In the genomic region with DNA sequence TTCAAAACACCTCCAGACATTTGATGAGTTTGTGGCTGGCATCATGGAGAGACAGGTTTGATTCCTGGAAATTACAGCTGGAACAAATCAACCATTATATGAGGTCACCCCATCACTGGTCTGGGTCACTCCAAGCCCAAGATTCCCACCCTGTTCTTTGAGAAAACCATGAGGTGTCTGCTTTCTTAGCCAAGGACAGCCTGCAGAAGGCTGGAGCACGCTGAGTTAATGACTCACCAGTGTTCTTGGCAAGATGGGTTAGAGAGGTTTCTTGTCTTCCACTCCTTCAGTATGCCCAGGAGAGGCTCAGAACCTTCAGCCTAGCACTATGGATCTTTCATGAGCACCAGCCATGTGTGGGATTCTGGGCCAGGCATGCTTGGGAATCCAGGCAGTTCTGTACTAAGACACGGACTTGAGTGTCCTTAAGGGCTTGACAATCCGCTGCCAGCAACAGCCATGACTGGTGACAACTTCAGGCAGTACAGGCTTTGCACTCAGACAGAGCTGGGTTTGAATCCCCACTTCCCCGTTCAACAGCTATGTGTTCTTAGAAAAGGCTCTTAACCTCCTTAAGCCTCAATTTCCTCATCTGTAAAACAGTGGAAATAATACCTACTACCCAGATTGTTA, we compare ENCODE assay signal across 11 cellular contexts. TPM values are rescaled to one million over a fixed set of nuclear protein-coding genes. Genes with fewer than 3 reads are reported as not detected.
A peak's percentile ranks its signal among the peaks of the same experiment; 100 is the strongest.
DNase-seq lines count a peak whose midpoint lies in the region; ATAC-seq, FAIRE-seq and TF ChIP-seq lines count a peak whose summit lies in the region.
"Had no signal": no experiment of that assay in that cellular context is flagged by ENCODE, and none has a peak within 500 bp of the region (broad histone marks: within the 10 kb centered on the region; RNA-seq: fewer than 3 reads in every experiment).

No MANE protein-coding gene starts in this region.

- H3K36me3 Mint-ChIP-seq in activated T-cell treated with anti-CD3 and anti-CD28 coated beads, Interleukin-2, amount 50 U/mL, for 72 hours (ENCODE audit: insufficient read depth in 2 of 2), result no peaks in the 10 kb centered on the region

- H3K27me3 ChIP-seq in WERI-Rb-1 (ENCODE audit: insufficient read depth, low read depth, severe bottlenecking) (no peaks in the 10 kb centered on the region), gastrocnemius medialis (no peaks in the 10 kb centered on the region)

- no peak overlapping the region for H3K4me3 Mint-ChIP-seq in activated T-cell treated with anti-CD3 and anti-CD28 coated beads, Interleukin-2, amount 50 U/mL, for 72 hours
- H3K4me3 Mint-ChIP-seq: activated T-cell treated with anti-CD3 and anti-CD28 coated beads, Interleukin-2, amount 50 U/mL, for 4 hours; dendritic cell treated with granulocyte-macrophage colony-stimulating factor and Interleukin-4, amounts not matched to agents 40 ng/mL and 50 ng/mL, for 4 days had no signal

- ATAC-seq in gastrocnemius medialis, result peak; percentile 68 to 81
- ATAC-seq in HG03045 (IDR thresholded peaks at IDR 0.05; ENCODE audit: unreplicated experiment), result no peak
- ATAC-seq in GM18867 (IDR thresholded peaks at IDR 0.05; ENCODE audit: unreplicated experiment), result no peak
- no peak for ATAC-seq in activated T-cell treated with anti-CD3 and anti-CD28 coated beads, Interleukin-2, amount 50 U/mL, for 72 hours (replicated peaks in 1 of 2)
- ATAC-seq: activated T-cell treated with anti-CD3 and anti-CD28 coated beads, Interleukin-2, amount 50 U/mL, for 4 hours had no signal

- peaks cover 0 to 4% of the 10 kb centered on the region in 2 donors for H3K4me1 ChIP-seq in gastrocnemius medialis

- H3K4me1 Mint-ChIP-seq in activated T-cell treated with anti-CD3 and anti-CD28 coated beads, Interleukin-2, amount 50 U/mL, for 72 hours (ENCODE audit: low read depth), result peaks cover 28% of the 10 kb centered on the region

- peak; percentile 58 for FAIRE-seq in H54 (lab: Jason Lieb, UNC)

- H3K4me3 ChIP-seq in WERI-Rb-1 (ENCODE audit: low read depth, low read length) (no peak overlapping the region), foreskin fibroblast (ENCODE audit: low read depth in 1 of 2, low read length in 2 of 2) (no peak overlapping the region), gastrocnemius medialis (no peak overlapping the region)

- no peaks in the 10 kb centered on the region for H3K9me3 Mint-ChIP-seq in activated T-cell treated with anti-CD3 and anti-CD28 coated beads, Interleukin-2, amount 50 U/mL, for 72 hours
- H3K9me3 Mint-ChIP-seq: activated T-cell treated with anti-CD3 and anti-CD28 coated beads, Interleukin-2, amount 50 U/mL, for 4 hours; dendritic cell treated with granulocyte-macrophage colony-stimulating factor and Interleukin-4, amounts not matched to agents 40 ng/mL and 50 ng/mL, for 4 days had no signal

- H3K27ac ChIP-seq in WERI-Rb-1, result peak overlapping the region; percentile 22; the same call in 1 of the 2 replicates
- H3K27ac ChIP-seq in gastrocnemius medialis, result peak overlapping the region in 1 of 4 donors; percentile 53

- no peaks in the 10 kb centered on the region for H3K9me3 ChIP-seq in WERI-Rb-1 (ENCODE audit: severe bottlenecking)
- H3K9me3 ChIP-seq in gastrocnemius medialis, result no peaks in the 10 kb centered on the region

- no peak overlapping the region for H3K27ac Mint-ChIP-seq in activated T-cell treated with anti-CD3 and anti-CD28 coated beads, Interleukin-2, amount 50 U/mL, for 72 hours
- H3K27ac Mint-ChIP-seq: dendritic cell treated with granulocyte-macrophage colony-stimulating factor and Interleukin-4, amounts not matched to agents 40 ng/mL and 50 ng/mL, for 4 days had no signal

- in situ Hi-C loops in gastrocnemius medialis (cut with MboI; ENCODE audit: low sequenced_read_pairs in 4 of 4), result no loop called here

- TF ChIP-seq CTCF in WERI-Rb-1 (IDR thresholded peaks at IDR 0.05; ENCODE audit: low read depth, low read length), result no peak
- TF ChIP-seq CTCF in foreskin fibroblast (IDR thresholded peaks at IDR 0.05; ENCODE audit: low read depth, low read length), result no peak
- no peak for TF ChIP-seq CTCF in gastrocnemius medialis (IDR thresholded peaks at IDR 0.05 in 4 of 5, conservative IDR thresholded peaks at IDR 0.05 in 1 of 5)

- TF ChIP-seq POLR2A in H54 (IDR thresholded peaks at IDR 0.05; ENCODE audit: low read depth, low read length), result no peak
- no peak for TF ChIP-seq POLR2A in gastrocnemius medialis (IDR thresholded peaks at IDR 0.05)

- peak; percentile 61 for DNase-seq in H54 (ENCODE audit: insufficient read length, low spot score)
- DNase-seq in WERI-Rb-1, result no peak
- DNase-seq in foreskin fibroblast, result peak; percentile 90 to 94
- DNase-seq in gastrocnemius medialis, result peak; percentile 24 to 40
- no peak for DNase-seq in NCI-H2107 treated with DMSO at 0.1 percent for 48 hours (lab: John Stamatoyannopoulos, UW; ENCODE audit: unreplicated experiment)
- no peak for DNase-seq in activated T-cell treated with anti-CD3 and anti-CD28 coated beads, Interleukin-2, amount 50 U/mL, for 72 hours
- DNase-seq: activated T-cell treated with anti-CD3 and anti-CD28 coated beads, Interleukin-2, amount 50 U/mL, for 4 hours; retina had no signal

- H3K27me3 Mint-ChIP-seq in activated T-cell treated with anti-CD3 and anti-CD28 coated beads, Interleukin-2, amount 50 U/mL, for 72 hours (ENCODE audit: low read depth), result no peaks in the 10 kb centered on the region
- H3K27me3 Mint-ChIP-seq: dendritic cell treated with granulocyte-macrophage colony-stimulating factor and Interleukin-4, amounts not matched to agents 40 ng/mL and 50 ng/mL, for 4 days had no signal

- intact Hi-C loops in gastrocnemius medialis (cut with DNase I; ENCODE audit: low total_unique reads), result no loop called here

- H3K36me3 ChIP-seq in WERI-Rb-1 (peaks cover 3% of the 10 kb centered on the region; the same call in 1 of the 2 replicates), gastrocnemius medialis (no peaks in the 10 kb centered on the region)

RNA-seq across cellular contexts. Expression of a gene that starts 43.9 kb away (rescaled TPM):
- not detected for total RNA-seq in gastrocnemius medialis
- 1 to 10 TPM in 1 of 2 donors, under 1 TPM in 1; 0.28 to 2.0 TPM for total RNA-seq in activated T-cell treated with anti-CD3 and anti-CD28 coated beads, Interleukin-2, amount 50 U/mL, for 72 hours
- total RNA-seq: activated T-cell treated with anti-CD3 and anti-CD28 coated beads, Interleukin-2, amount 50 U/mL, for 4 hours had no signal

RNA-seq across cellular contexts. Expression of a gene that starts 50.5 kb away (rescaled TPM):
- 1 to 10 TPM in 1 of 4 donors, under 1 TPM in 3; 0.39 to 2.1 (median 0.52) TPM for total RNA-seq in gastrocnemius medialis
- total RNA-seq in activated T-cell treated with anti-CD3 and anti-CD28 coated beads, Interleukin-2, amount 50 U/mL, for 72 hours, result 10 to 100 TPM; 13.0 to 17.8 TPM

RNA-seq across cellular contexts. Expression of a gene that starts 52.5 kb away (rescaled TPM):
- total RNA-seq in gastrocnemius medialis, result 1 to 10 TPM; 4.3 to 8.7 (median 5.8) TPM
- 10 to 100 TPM; 54.1 to 68.7 TPM for total RNA-seq in activated T-cell treated with anti-CD3 and anti-CD28 coated beads, Interleukin-2, amount 50 U/mL, for 72 hours

Comparison
In these comparisons a context has a peak if more than half of its experiments do, and no peak if none do; other contexts are left out.
1. DNase-seq: peak in H54 (single experiment), foreskin fibroblast (2 of 2) and gastrocnemius medialis (2 of 2); none in WERI-Rb-1 (single experiment), NCI-H2107 treated with DMSO at 0.1 percent for 48 hours (single experiment) and activated T-cell treated with anti-CD3 and anti-CD28 coated beads, Interleukin-2, amount 50 U/mL, for 72 hours (0 of 2).
2. ATAC-seq: peak in gastrocnemius medialis (2 of 2); none in HG03045 (single experiment), GM18867 (single experiment) and activated T-cell treated with anti-CD3 and anti-CD28 coated beads, Interleukin-2, amount 50 U/mL, for 72 hours (0 of 2).
3. RNA of a gene that starts 50.5 kb away (total RNA-seq): 13.0 to 17.8 TPM in activated T-cell treated with anti-CD3 and anti-CD28 coated beads, Interleukin-2, amount 50 U/mL, for 72 hours; 0.39 to 2.1 TPM in gastrocnemius medialis; every median in the first group is over 4 times any median in the second.
4. RNA of a gene that starts 52.5 kb away (total RNA-seq): 54.1 to 68.7 TPM in activated T-cell treated with anti-CD3 and anti-CD28 coated beads, Interleukin-2, amount 50 U/mL, for 72 hours; 4.3 to 8.7 TPM in gastrocnemius medialis; every median in the first group is over 4 times any median in the second.